7 cellular contexts compared by ENCODE assay signal in genomic region chr6:21587182-21587924, GRCh38. TPM values are rescaled to one million over a fixed set of nuclear protein-coding genes. Genes with fewer than 3 reads are reported as not detected.
DNase-seq lines count a peak whose midpoint lies in the region; ATAC-seq and TF ChIP-seq lines count a peak whose summit lies in the region.

No MANE protein-coding gene starts in this region.

- DNase-seq in GM10266 (ENCODE audit: extremely low spot score) (peak; percentile 32), Peyer's patch (peak in 1 of 3 donors; percentile 69), body of pancreas (peak; percentile 74 to 79 (median 78)), sigmoid colon (peak; percentile 72)
- peak; percentile 84 for DNase-seq in Jurkat, Clone E6-1 (ENCODE audit: low read depth, low spot score)

- H3K9me3 ChIP-seq in Peyer's patch (no peaks in the 10 kb centered on the region), body of pancreas (no peaks in the 10 kb centered on the region), iPS-18a (ENCODE audit: control insufficient read depth, low read depth, low read length) (no peaks in the 10 kb centered on the region), sigmoid colon (peaks cover 0 to under 1% (median under 1%) of the 10 kb centered on the region in 4 donors)

- peak overlapping the region; percentile 45 for H3K9ac ChIP-seq in iPS-18a (ENCODE audit: low read length)

- H3K4me3 ChIP-seq in Jurkat, Clone E6-1 (ENCODE audit: low read length), result peak overlapping the region; percentile 92
- H3K4me3 ChIP-seq in Peyer's patch, result peak overlapping the region; percentile 46 to 83 (median 58)
- H3K4me3 ChIP-seq in body of pancreas, result peak overlapping the region; percentile 42 to 71
- peak overlapping the region; percentile 78 for H3K4me3 ChIP-seq in iPS-18a (ENCODE audit: low read length)
- H3K4me3 ChIP-seq in sigmoid colon, result peak overlapping the region; percentile 47 to 70 (median 62)

- H3K27ac ChIP-seq in Peyer's patch (peak overlapping the region; percentile 54 to 93 (median 74)), body of pancreas (peak overlapping the region; percentile 79 to 95 (median 93)), iPS-18a (ENCODE audit: low read length) (no peak overlapping the region), sigmoid colon (peak overlapping the region; percentile 78 to 86 (median 84))

- intact Hi-C loops in body of pancreas (cut with DNase I), result no loop called here
- intact Hi-C loops in sigmoid colon (cut with DNase I), result no loop called here

- TF ChIP-seq POLR2A in Peyer's patch (IDR thresholded peaks at IDR 0.05) (peak in 1 of 2 donors; percentile 15), body of pancreas (IDR thresholded peaks at IDR 0.05) (peak; percentile 60 to 86 (median 82)), sigmoid colon (IDR thresholded peaks at IDR 0.05) (no peak)

- TF ChIP-seq CTCF in GM10266 (IDR thresholded peaks at IDR 0.05; ENCODE audit: control insufficient read depth, insufficient read depth, low read depth, missing control alignments), result no peak
- peak in 2 of 6 experiments; percentile 10 to 26 for TF ChIP-seq CTCF in Peyer's patch (IDR thresholded peaks at IDR 0.05)
- TF ChIP-seq CTCF in body of pancreas (IDR thresholded peaks at IDR 0.05), result peak in 5 of 7 experiments; percentile 17 to 42 (median 40)
- TF ChIP-seq CTCF in sigmoid colon (IDR thresholded peaks at IDR 0.05), result peak in 2 of 4 experiments; percentile 15 to 37

- no peak for TF ChIP-seq EP300 in sigmoid colon (IDR thresholded peaks at IDR 0.05)

- no peaks in the 10 kb centered on the region for H3K27me3 ChIP-seq in Peyer's patch
- no peaks in the 10 kb centered on the region for H3K27me3 ChIP-seq in body of pancreas
- peaks cover 23% of the 10 kb centered on the region for H3K27me3 ChIP-seq in iPS-18a (ENCODE audit: control insufficient read depth, insufficient read depth, low read length)
- H3K27me3 ChIP-seq in sigmoid colon, result no peaks in the 10 kb centered on the region

- 1% methylated on average over 30 to 52 of the region's 52 CpGs for WGBS in body of pancreas, 2 donors
- 0 to 1% methylated on average over 52 of the region's 52 CpGs for WGBS in sigmoid colon, 2 donors

- peaks cover 0 to 13% (median 2%) of the 10 kb centered on the region in 4 donors for H3K4me1 ChIP-seq in Peyer's patch
- H3K4me1 ChIP-seq in body of pancreas, result peaks cover 10% of the 10 kb centered on the region
- peaks cover 4% of the 10 kb centered on the region for H3K4me1 ChIP-seq in iPS-18a (ENCODE audit: control insufficient read depth, low read depth, low read length)
- peaks cover 0 to 12% (median 11%) of the 10 kb centered on the region in 4 donors for H3K4me1 ChIP-seq in sigmoid colon

- ATAC-seq in GM21723 (IDR thresholded peaks at IDR 0.05; ENCODE audit: unreplicated experiment) (peak; percentile 38), body of pancreas (peak; percentile 56)

- H3K36me3 ChIP-seq in Peyer's patch (no peaks in the 10 kb centered on the region), body of pancreas (replicated peaks in 1 of 2; ENCODE audit: insufficient read depth in 1 of 2, low read depth in 2 of 2) (no peaks in the 10 kb centered on the region), iPS-18a (ENCODE audit: control insufficient read depth, low read depth, low read length) (no peaks in the 10 kb centered on the region), sigmoid colon (no peaks in the 10 kb centered on the region)

RNA-seq across cellular contexts. Expression of gene SOX4, which starts 6.2 kb away (rescaled TPM):
- polyA plus RNA-seq in Jurkat, Clone E6-1 (2012; ENCODE audit: insufficient read depth, insufficient read length), result 59.2 TPM
- total RNA-seq in Peyer's patch (10 to 100 TPM; 11.4 to 23.9 (median 16.1) TPM), body of pancreas (10 to 100 TPM; 17.8 to 20.0 TPM), sigmoid colon (1 to 10 TPM; 3.9 to 8.8 (median 6.5) TPM)
- 10 to 100 TPM in 1 of 3 donors, 1 to 10 TPM in 2; 5.4 to 12.4 (median 6.2) TPM for polyA plus RNA-seq in sigmoid colon

Comparison
In these comparisons a context has a peak if more than half of its experiments do, and no peak if none do; other contexts are left out.
1. POLR2A ChIP-seq: peak in body of pancreas (3 of 3); none in sigmoid colon (0 of 2).
2. Peak in every context shown above with its lines, with median percentiles within 50 percentile points of each other: H3K4me3 ChIP-seq.